Comparison of ENCODE assay signal across 19 cellular contexts in the genomic region with DNA sequence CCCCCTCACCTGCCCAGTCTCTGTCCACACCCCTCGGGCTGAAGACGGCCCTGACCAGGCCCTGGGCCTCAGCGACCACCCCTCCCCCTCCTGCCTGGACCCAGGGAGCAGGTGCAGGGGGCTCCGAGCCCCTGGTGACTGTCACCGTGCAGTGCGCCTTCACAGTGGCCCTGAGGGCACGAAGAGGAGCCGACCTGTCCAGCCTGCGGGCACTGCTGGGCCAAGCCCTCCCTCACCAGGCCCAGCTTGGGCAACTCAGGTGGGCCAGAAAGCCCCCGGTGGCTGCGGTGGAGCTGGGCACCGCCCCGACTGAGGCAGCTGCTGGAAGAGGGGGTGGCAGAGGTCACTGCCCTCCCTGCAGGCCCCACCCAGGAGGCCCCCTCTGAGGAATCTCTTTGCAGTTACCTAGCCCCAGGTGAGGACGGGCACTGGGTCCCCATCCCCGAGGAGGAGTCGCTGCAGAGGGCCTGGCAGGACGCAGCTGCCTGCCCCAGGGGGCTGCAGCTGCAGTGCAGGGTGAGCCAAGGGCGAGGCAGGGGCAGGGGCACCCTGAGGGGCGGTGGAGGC. TPM values are rescaled to one million over a fixed set of nuclear protein-coding genes. Genes with fewer than 3 reads are reported as not detected.
"Had no signal": no experiment of that assay in that cellular context is flagged by ENCODE, and none has a peak within 500 bp of the region (broad histone marks: within the 10 kb centered on the region; RNA-seq: fewer than 3 reads in every experiment).

No MANE protein-coding gene starts in this region.

- DNase-seq: activated CD4-positive, alpha-beta T cell treated with anti-CD3 and anti-CD28 coated beads for 48 hours; activated CD8-positive, alpha-beta T cell treated with anti-CD3 and anti-CD28 coated beads, Interleukin-2, amount 10 ng/mL, durations not matched to agents 7 days and 5 days; activated gamma-delta T cell treated with Interleukin-2 at 50 U/mL for 16 hours; activated naive CD8-positive, alpha-beta T cell treated with anti-CD3 and anti-CD28 coated beads for 36 hours; anterior cingulate cortex; dorsolateral prefrontal cortex; erythroblast; mesenchymal stem cell; small intestine; stimulated activated CD4-positive, alpha-beta T cell treated with anti-CD3 and anti-CD28 coated beads, Interleukin-4, amount 100 ng/mL, for 4 hours; stimulated activated CD8-positive, alpha-beta memory T cell treated with anti-CD3 and anti-CD28 coated beads, Interleukin-4, amount 100 ng/mL, for 48 hours; stimulated activated naive CD4-positive, alpha-beta T cell treated with Interleukin-2 at 50 U/mL for 16 hours; substantia nigra; T-helper 2 cell had no signal

- ATAC-seq: activated CD8-positive, alpha-beta T cell treated with anti-CD3 and anti-CD28 coated beads, Interleukin-2, amount 10 ng/mL, durations not matched to agents 7 days and 5 days; gastroesophageal sphincter; left lobe of liver; naive thymus-derived CD8-positive, alpha-beta T cell had no signal

- H3K36me3 ChIP-seq: breast epithelium, gastroesophageal sphincter had no signal

- H3K4me3 ChIP-seq: breast epithelium, dorsolateral prefrontal cortex, gastroesophageal sphincter, tibial nerve had no signal

- H3K27me3 ChIP-seq: breast epithelium, dorsolateral prefrontal cortex had no signal

- H3K9me3 ChIP-seq: breast epithelium, gastroesophageal sphincter, tibial nerve had no signal

- H3K27ac ChIP-seq: breast epithelium, dorsolateral prefrontal cortex, gastroesophageal sphincter, tibial nerve had no signal

- FAIRE-seq: small intestine had no signal

RNA-seq across cellular contexts. Expression of gene ENTPD8, which starts 7.7 kb away (rescaled TPM):
- total RNA-seq: activated CD8-positive, alpha-beta T cell treated with anti-CD3 and anti-CD28 coated beads, Interleukin-2, amount 10 ng/mL, durations not matched to agents 7 days and 5 days; activated naive CD8-positive, alpha-beta T cell treated with anti-CD3 and anti-CD28 coated beads for 36 hours; naive thymus-derived CD8-positive, alpha-beta T cell; tibial nerve had no signal
- polyA plus RNA-seq: naive thymus-derived CD8-positive, alpha-beta T cell had no signal
